Comparison of ENCODE assay signal across 10 cellular contexts in genomic region chr1:150551049-150551783, GRCh38. TPM values are rescaled to one million over a fixed set of nuclear protein-coding genes. Genes with fewer than 3 reads are reported as not detected.
DNase-seq lines count a peak whose midpoint lies in the region; ATAC-seq and TF ChIP-seq lines count a peak whose summit lies in the region.
"Had no signal": no experiment of that assay in that cellular context is flagged by ENCODE, and none has a peak within 500 bp of the region (broad histone marks: within the 10 kb centered on the region; RNA-seq: fewer than 3 reads in every experiment).

No MANE protein-coding gene starts in this region.

- H3K4me3 ChIP-seq in RWPE2 (ENCODE audit: severe bottlenecking) (no peak overlapping the region), right atrium auricular region (peak overlapping the region in 1 of 2 donors; percentile 12), skeletal muscle tissue (ENCODE audit: low read length in 3 of 3) (peak overlapping the region in 1 of 3 donors; percentile 48)
- H3K4me3 ChIP-seq: SJSA1 had no signal

- H3K4me1 ChIP-seq in RWPE2 (ENCODE audit: insufficient read depth, poor library complexity, severe bottlenecking) (peaks cover 19% of the 10 kb centered on the region), right atrium auricular region (peaks cover 0 to 53% of the 10 kb centered on the region in 2 donors), skeletal muscle tissue (ENCODE audit: control insufficient read depth in 3 of 3, insufficient read depth in 3 of 3, low read length in 3 of 3) (peaks cover 30 to 47% (median 32%) of the 10 kb centered on the region in 3 donors)

- no peak for TF ChIP-seq CTCF in RWPE2 (IDR thresholded peaks at IDR 0.05; ENCODE audit: poor library complexity, severe bottlenecking)
- no peak for TF ChIP-seq CTCF in right atrium auricular region (IDR thresholded peaks at IDR 0.05)

- H3K36me3 ChIP-seq in RWPE2 (ENCODE audit: low read depth) (peaks cover 8% of the 10 kb centered on the region; the same call in 1 of the 2 replicates), right atrium auricular region (peaks cover 22% of the 10 kb centered on the region), skeletal muscle tissue (ENCODE audit: control insufficient read depth in 3 of 3, insufficient read depth in 3 of 3, low read length in 3 of 3) (peaks cover 9 to 10% (median 9%) of the 10 kb centered on the region in 3 donors)
- H3K36me3 ChIP-seq: SJSA1 had no signal

- DNase-seq in EH (ENCODE audit: low read depth) (peak; percentile 59), RWPE2 (ENCODE audit: low spot score) (no peak), right atrium auricular region (ENCODE audit: low spot score) (no peak), middle frontal gyrus (ENCODE audit: extremely low spot score, low spot score) (no peak), NCI-H345 (lab: John Stamatoyannopoulos, UW) (no peak)

- no peak for ATAC-seq in RWPE2 (ENCODE audit: low read depth)
- no peak for ATAC-seq in HG02642 (IDR thresholded peaks at IDR 0.05; ENCODE audit: poor library complexity, unreplicated experiment)
- ATAC-seq in GM18502 (IDR thresholded peaks at IDR 0.05; ENCODE audit: poor library complexity, unreplicated experiment): no peak

- H3K9me3 ChIP-seq in RWPE2 (ENCODE audit: severe bottlenecking): no peaks in the 10 kb centered on the region
- no peaks in the 10 kb centered on the region for H3K9me3 ChIP-seq in right atrium auricular region
- no peaks in the 10 kb centered on the region for H3K9me3 ChIP-seq in skeletal muscle tissue (ENCODE audit: control insufficient read depth in 3 of 3, low read length in 3 of 3)
- H3K9me3 ChIP-seq: SJSA1 had no signal

- H3K27me3 ChIP-seq in RWPE2 (ENCODE audit: insufficient read depth, poor library complexity, severe bottlenecking) (no peaks in the 10 kb centered on the region), right atrium auricular region (no peaks in the 10 kb centered on the region), skeletal muscle tissue (ENCODE audit: control insufficient read depth in 3 of 3, insufficient read depth in 3 of 3, low read length in 3 of 3) (no peaks in the 10 kb centered on the region)
- H3K27me3 ChIP-seq: SJSA1 had no signal

- peak overlapping the region; percentile 70 for H3K27ac ChIP-seq in RWPE2 (ENCODE audit: poor library complexity, severe bottlenecking)
- peak overlapping the region; percentile 85 to 92 for H3K27ac ChIP-seq in right atrium auricular region
- H3K27ac ChIP-seq in skeletal muscle tissue (ENCODE audit: low read depth, low read length): peak overlapping the region; percentile 90
- H3K27ac ChIP-seq: SJSA1 had no signal

- peak overlapping the region in 1 of 3 donors; percentile 73 for H3K9ac ChIP-seq in skeletal muscle tissue (ENCODE audit: low read depth in 1 of 3, low read length in 3 of 3)

RNA-seq across cellular contexts. Expression of gene ADAMTSL4, which starts 2.0 kb away (rescaled TPM):
- 10 to 100 TPM; 21.9 to 41.1 TPM for total RNA-seq in right atrium auricular region
- total RNA-seq in skeletal muscle tissue: 12.0 TPM

RNA-seq across cellular contexts. Expression of gene MCL1, which starts 28.2 kb away (rescaled TPM):
- total RNA-seq in right atrium auricular region: 100 to 1,000 TPM in 1 of 2 donors, 10 to 100 TPM in 1; 96.7 to 146 TPM
- total RNA-seq in skeletal muscle tissue: 157 TPM

RNA-seq across cellular contexts. Expression of gene FALEC, which starts 35.7 kb away (rescaled TPM):
- total RNA-seq in right atrium auricular region (not detected), skeletal muscle tissue (not detected)
- total RNA-seq: SJSA1, ureter had no signal

RNA-seq across cellular contexts. Expression of gene ECM1, which starts 43.3 kb away (rescaled TPM):
- 10 to 100 TPM; 28.6 to 37.2 TPM for total RNA-seq in right atrium auricular region
- total RNA-seq in skeletal muscle tissue: 0.52 TPM
